Comparison of ENCODE assay signal across 1 cellular context in the genomic region with DNA sequence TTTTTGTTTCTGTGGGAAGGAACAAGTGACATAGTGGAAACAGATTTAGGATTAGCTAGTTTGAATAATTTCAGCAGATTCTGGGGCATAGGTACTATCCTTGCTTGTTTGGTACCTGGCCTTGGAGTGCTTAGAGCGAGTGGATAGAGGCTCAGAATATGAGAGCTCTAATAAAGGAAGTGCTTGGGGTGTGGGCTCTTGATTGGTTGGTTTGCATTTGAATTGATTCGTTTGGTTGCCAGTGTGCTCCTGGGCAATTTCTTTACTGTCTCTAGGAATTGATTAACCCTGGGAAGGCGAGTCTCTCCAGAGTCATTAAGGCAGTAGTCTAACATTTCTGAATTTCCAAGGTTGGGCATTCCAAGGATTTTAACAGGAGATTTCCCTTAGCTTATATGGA.
TF ChIP-seq lines count a peak whose summit lies in the region.

No MANE protein-coding gene starts in this region.

TF ChIP-seq in GM23338, 12 proteins besides CTCF, POLR2A, EP300 and RAD21:
- TF ChIP-seq, protein P1, sequence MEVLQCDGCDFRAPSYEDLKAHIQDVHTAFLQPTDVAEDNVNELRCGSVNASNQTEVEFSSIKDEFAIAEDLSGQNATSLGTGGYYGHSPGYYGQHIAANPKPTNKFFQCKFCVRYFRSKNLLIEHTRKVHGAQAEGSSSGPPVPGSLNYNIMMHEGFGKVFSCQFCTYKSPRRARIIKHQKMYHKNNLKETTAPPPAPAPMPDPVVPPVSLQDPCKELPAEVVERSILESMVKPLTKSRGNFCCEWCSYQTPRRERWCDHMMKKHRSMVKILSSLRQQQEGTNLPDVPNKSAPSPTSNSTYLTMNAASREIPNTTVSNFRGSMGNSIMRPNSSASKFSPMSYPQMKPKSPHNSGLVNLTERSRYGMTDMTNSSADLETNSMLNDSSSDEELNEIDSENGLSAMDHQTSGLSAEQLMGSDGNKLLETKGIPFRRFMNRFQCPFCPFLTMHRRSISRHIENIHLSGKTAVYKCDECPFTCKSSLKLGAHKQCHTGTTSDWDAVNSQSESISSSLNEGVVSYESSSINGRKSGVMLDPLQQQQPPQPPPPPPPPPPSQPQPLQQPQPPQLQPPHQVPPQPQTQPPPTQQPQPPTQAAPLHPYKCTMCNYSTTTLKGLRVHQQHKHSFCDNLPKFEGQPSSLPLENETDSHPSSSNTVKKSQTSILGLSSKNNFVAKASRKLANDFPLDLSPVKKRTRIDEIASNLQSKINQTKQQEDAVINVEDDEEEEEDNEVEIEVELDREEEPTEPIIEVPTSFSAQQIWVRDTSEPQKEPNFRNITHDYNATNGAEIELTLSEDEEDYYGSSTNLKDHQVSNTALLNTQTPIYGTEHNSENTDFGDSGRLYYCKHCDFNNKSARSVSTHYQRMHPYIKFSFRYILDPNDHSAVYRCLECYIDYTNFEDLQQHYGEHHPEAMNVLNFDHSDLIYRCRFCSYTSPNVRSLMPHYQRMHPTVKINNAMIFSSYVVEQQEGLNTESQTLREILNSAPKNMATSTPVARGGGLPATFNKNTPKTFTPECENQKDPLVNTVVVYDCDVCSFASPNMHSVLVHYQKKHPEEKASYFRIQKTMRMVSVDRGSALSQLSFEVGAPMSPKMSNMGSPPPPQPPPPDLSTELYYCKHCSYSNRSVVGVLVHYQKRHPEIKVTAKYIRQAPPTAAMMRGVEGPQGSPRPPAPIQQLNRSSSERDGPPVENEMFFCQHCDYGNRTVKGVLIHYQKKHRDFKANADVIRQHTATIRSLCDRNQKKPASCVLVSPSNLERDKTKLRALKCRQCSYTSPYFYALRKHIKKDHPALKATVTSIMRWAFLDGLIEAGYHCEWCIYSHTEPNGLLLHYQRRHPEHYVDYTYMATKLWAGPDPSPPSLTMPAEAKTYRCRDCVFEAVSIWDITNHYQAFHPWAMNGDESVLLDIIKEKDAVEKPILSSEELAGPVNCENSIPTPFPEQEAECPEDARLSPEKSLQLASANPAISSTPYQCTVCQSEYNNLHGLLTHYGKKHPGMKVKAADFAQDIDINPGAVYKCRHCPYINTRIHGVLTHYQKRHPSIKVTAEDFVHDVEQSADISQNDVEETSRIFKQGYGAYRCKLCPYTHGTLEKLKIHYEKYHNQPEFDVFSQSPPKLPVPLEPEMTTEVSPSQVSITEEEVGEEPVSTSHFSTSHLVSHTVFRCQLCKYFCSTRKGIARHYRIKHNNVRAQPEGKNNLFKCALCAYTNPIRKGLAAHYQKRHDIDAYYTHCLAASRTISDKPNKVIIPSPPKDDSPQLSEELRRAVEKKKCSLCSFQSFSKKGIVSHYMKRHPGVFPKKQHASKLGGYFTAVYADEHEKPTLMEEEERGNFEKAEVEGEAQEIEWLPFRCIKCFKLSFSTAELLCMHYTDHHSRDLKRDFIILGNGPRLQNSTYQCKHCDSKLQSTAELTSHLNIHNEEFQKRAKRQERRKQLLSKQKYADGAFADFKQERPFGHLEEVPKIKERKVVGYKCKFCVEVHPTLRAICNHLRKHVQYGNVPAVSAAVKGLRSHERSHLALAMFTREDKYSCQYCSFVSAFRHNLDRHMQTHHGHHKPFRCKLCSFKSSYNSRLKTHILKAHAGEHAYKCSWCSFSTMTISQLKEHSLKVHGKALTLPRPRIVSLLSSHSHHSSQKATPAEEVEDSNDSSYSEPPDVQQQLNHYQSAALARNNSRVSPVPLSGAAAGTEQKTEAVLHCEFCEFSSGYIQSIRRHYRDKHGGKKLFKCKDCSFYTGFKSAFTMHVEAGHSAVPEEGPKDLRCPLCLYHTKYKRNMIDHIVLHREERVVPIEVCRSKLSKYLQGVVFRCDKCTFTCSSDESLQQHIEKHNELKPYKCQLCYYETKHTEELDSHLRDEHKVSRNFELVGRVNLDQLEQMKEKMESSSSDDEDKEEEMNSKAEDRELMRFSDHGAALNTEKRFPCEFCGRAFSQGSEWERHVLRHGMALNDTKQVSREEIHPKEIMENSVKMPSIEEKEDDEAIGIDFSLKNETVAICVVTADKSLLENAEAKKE (CRISPR knock-in tag; IDR thresholded peaks at IDR 0.05) = no peak
- TF ChIP-seq POLR2AphosphoS5 (IDR thresholded peaks at IDR 0.05; ENCODE audit: low read depth) (no peak), STAT1 (IDR thresholded peaks at IDR 0.05; ENCODE audit: unreplicated experiment) (no peak), EZH2 (IDR thresholded peaks at IDR 0.05; ENCODE audit: low read depth, unreplicated experiment) (no peak), EZH2phosphoT487 (IDR thresholded peaks at IDR 0.05; ENCODE audit: unreplicated experiment) (no peak), CREB1 (CRISPR knock-in tag; IDR thresholded peaks at IDR 0.05; ENCODE audit: low read depth) (no peak), NANOG (IDR thresholded peaks at IDR 0.05; ENCODE audit: borderline replicate concordance) (no peak), REST (IDR thresholded peaks at IDR 0.05; ENCODE audit: unreplicated experiment) (no peak), ZNF114 (CRISPR knock-in tag; IDR thresholded peaks at IDR 0.05) (no peak), JUNB (IDR thresholded peaks at IDR 0.05; ENCODE audit: unreplicated experiment) (no peak)
- TF ChIP-seq, protein P2, sequence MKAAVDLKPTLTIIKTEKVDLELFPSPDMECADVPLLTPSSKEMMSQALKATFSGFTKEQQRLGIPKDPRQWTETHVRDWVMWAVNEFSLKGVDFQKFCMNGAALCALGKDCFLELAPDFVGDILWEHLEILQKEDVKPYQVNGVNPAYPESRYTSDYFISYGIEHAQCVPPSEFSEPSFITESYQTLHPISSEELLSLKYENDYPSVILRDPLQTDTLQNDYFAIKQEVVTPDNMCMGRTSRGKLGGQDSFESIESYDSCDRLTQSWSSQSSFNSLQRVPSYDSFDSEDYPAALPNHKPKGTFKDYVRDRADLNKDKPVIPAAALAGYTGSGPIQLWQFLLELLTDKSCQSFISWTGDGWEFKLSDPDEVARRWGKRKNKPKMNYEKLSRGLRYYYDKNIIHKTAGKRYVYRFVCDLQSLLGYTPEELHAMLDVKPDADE (IDR thresholded peaks at IDR 0.05) = no peak
